12 cellular contexts compared by ENCODE assay signal in genomic region chr4:106365613-106366012, GRCh38. TPM values are rescaled to one million over a fixed set of nuclear protein-coding genes. Genes with fewer than 3 reads are reported as not detected.
A peak's percentile ranks its signal among the peaks of the same experiment; 100 is the strongest.
DNase-seq lines count a peak whose midpoint lies in the region; ATAC-seq and TF ChIP-seq lines count a peak whose summit lies in the region.
"Had no signal": no experiment of that assay in that cellular context is flagged by ENCODE, and none has a peak within 500 bp of the region (broad histone marks: within the 10 kb centered on the region; RNA-seq: fewer than 3 reads in every experiment).

No MANE protein-coding gene starts in this region.

- H3K27ac Mint-ChIP-seq in activated CD4-positive, alpha-beta T cell treated with anti-CD3 and anti-CD28 coated beads for 36 hours, result no peak overlapping the region
- H3K27ac Mint-ChIP-seq: naive B cell had no signal

- DNase-seq in AG09319 (ENCODE audit: extremely low read depth, low read depth) (peak; percentile 56), NB4 (ENCODE audit: low read depth) (peak; percentile 77), dedifferentiated amniotic fluid mesenchymal stem cell (ENCODE audit: extremely low spot score) (peak; percentile 84), lung microvascular endothelial cell (ENCODE audit: low read depth in 2 of 2) (peak; percentile 73 to 92), NCI-H524 treated with DMSO at 0.1 percent for 48 hours (lab: John Stamatoyannopoulos, UW) (no peak), NCI-H1417 treated with DMSO at 0.1 percent for 48 hours (lab: John Stamatoyannopoulos, UW) (no peak)
- no peak for DNase-seq in activated CD4-positive, alpha-beta T cell treated with anti-CD3 and anti-CD28 coated beads for 36 hours
- DNase-seq: caudate nucleus; DMS79 treated with DMSO at 0.1 percent for 48 hours; naive B cell; stimulated activated CD8-positive, alpha-beta memory T cell treated with anti-CD3 and anti-CD28 coated beads, Interleukin-4, amount 100 ng/mL, for 48 hours had no signal

- H3K4me1 Mint-ChIP-seq in activated CD4-positive, alpha-beta T cell treated with anti-CD3 and anti-CD28 coated beads for 36 hours, result peaks cover 1% of the 10 kb centered on the region
- H3K4me1 Mint-ChIP-seq: naive B cell had no signal

- intact Hi-C loops in activated CD4-positive, alpha-beta T cell treated with anti-CD3 and anti-CD28 coated beads for 36 hours (cut with DNase I, micrococcal nuclease), result loop anchor here in 1 of 2 experiments (5.0 to 10.0 kb wide), 2 partner anchors 449 to 817 kb away; no protein-coding TSS in a partner anchor

- TF ChIP-seq CTCF in AG09319 (IDR thresholded peaks at IDR 0.05; ENCODE audit: low read depth, low read length) (no peak), NB4 (IDR thresholded peaks at IDR 0.05; ENCODE audit: low read depth, low read length) (no peak)

- TF ChIP-seq POLR2A in NB4 (IDR thresholded peaks at IDR 0.05; ENCODE audit: extremely low read depth, insufficient read length), result no peak

- H3K4me3 Mint-ChIP-seq in activated CD4-positive, alpha-beta T cell treated with anti-CD3 and anti-CD28 coated beads for 36 hours, result no peak overlapping the region
- H3K4me3 Mint-ChIP-seq: naive B cell had no signal

- no peaks in the 10 kb centered on the region for H3K9me3 Mint-ChIP-seq in activated CD4-positive, alpha-beta T cell treated with anti-CD3 and anti-CD28 coated beads for 36 hours (ENCODE audit: low read depth)

- POLR2A ChIA-PET in activated CD4-positive, alpha-beta T cell treated with anti-CD3 and anti-CD28 coated beads for 36 hours (lab: Charles Lee), result no interaction called here

- no peak overlapping the region for H3K4me3 ChIP-seq in NB4 (ENCODE audit: low read depth, low read length)

- no peaks in the 10 kb centered on the region for H3K36me3 Mint-ChIP-seq in activated CD4-positive, alpha-beta T cell treated with anti-CD3 and anti-CD28 coated beads for 36 hours (ENCODE audit: low read depth)
- H3K36me3 Mint-ChIP-seq: naive B cell had no signal

- CTCF ChIA-PET in activated CD4-positive, alpha-beta T cell treated with anti-CD3 and anti-CD28 coated beads for 36 hours (lab: Charles Lee), result interaction anchor here (1.4 kb wide), 1 partner anchor 18 kb away, joined by 3 read pairs; no protein-coding TSS in a partner anchor

- no peak for ATAC-seq in GM18907 (IDR thresholded peaks at IDR 0.05; ENCODE audit: unreplicated experiment)
- no peak for ATAC-seq in activated CD4-positive, alpha-beta T cell treated with anti-CD3 and anti-CD28 coated beads for 36 hours

- peaks cover 16% of the 10 kb centered on the region for H3K27me3 Mint-ChIP-seq in activated CD4-positive, alpha-beta T cell treated with anti-CD3 and anti-CD28 coated beads for 36 hours

RNA-seq across cellular contexts. Expression of gene GIMD1, which starts 3.0 kb away (rescaled TPM):
- not detected in 2 replicates for total RNA-seq in lung microvascular endothelial cell
- not detected for total RNA-seq in activated CD4-positive, alpha-beta T cell treated with anti-CD3 and anti-CD28 coated beads for 36 hours

RNA-seq across cellular contexts. Expression of gene AIMP1, which starts 49.3 kb away (rescaled TPM):
- total RNA-seq in lung microvascular endothelial cell, result 10.5 and 11.3 TPM in 2 replicates
- 10 to 100 TPM; 41.9 to 69.5 TPM for total RNA-seq in activated CD4-positive, alpha-beta T cell treated with anti-CD3 and anti-CD28 coated beads for 36 hours

RNA-seq across cellular contexts. Expression of gene TBCK, which starts 49.6 kb away (rescaled TPM):
- total RNA-seq in lung microvascular endothelial cell, result 15.9 and 25.4 TPM in 2 replicates
- total RNA-seq in activated CD4-positive, alpha-beta T cell treated with anti-CD3 and anti-CD28 coated beads for 36 hours, result 10 to 100 TPM; 22.5 to 25.1 TPM

Comparison
In these comparisons a context has a peak if more than half of its experiments do, and no peak if none do; other contexts are left out.
1. DNase-seq: peak in AG09319 (single experiment), NB4 (single experiment), dedifferentiated amniotic fluid mesenchymal stem cell (single experiment) and lung microvascular endothelial cell (2 of 2); none in NCI-H524 treated with DMSO at 0.1 percent for 48 hours (single experiment), NCI-H1417 treated with DMSO at 0.1 percent for 48 hours (single experiment) and activated CD4-positive, alpha-beta T cell treated with anti-CD3 and anti-CD28 coated beads for 36 hours (single experiment).